Comparison of ENCODE assay signal across 18 cellular contexts in genomic region chr16:88358033-88358481, GRCh38. TPM values are rescaled to one million over a fixed set of nuclear protein-coding genes. Genes with fewer than 3 reads are reported as not detected.
DNase-seq lines count a peak whose midpoint lies in the region; FAIRE-seq and TF ChIP-seq lines count a peak whose summit lies in the region.
"Had no signal": no experiment of that assay in that cellular context is flagged by ENCODE, and none has a peak within 500 bp of the region (broad histone marks: within the 10 kb centered on the region; RNA-seq: fewer than 3 reads in every experiment).

No MANE protein-coding gene starts in this region.

- H4K20me1 ChIP-seq in BLaER1 (no peaks in the 10 kb centered on the region; the same call in 1 of the 2 replicates), PC-9 (ENCODE audit: insufficient read depth) (no peaks in the 10 kb centered on the region)

- FAIRE-seq in kidney (lab: Jason Lieb, UNC): no peak
- FAIRE-seq: A549, H54 had no signal

- no peaks in the 10 kb centered on the region for H3K9me2 ChIP-seq in PC-9 (ENCODE audit: insufficient read depth)

- H3K9me3 Mint-ChIP-seq in endothelial cell (ENCODE audit: unreplicated experiment): no peaks in the 10 kb centered on the region

- CTCF ChIA-PET in HEK293 (lab: Yijun Ruan, JAX): no interaction called here
- CTCF ChIA-PET in PC-9 (lab: Charles Lee): no interaction called here

- no peaks in the 10 kb centered on the region for H3K36me3 Mint-ChIP-seq in endothelial cell (ENCODE audit: low read depth, unreplicated experiment)

- no peak overlapping the region for H2AFZ ChIP-seq in PC-9

- H3K4me3 ChIP-seq in BLaER1 (no peak overlapping the region), HEK293 (ENCODE audit: low read depth, low read length) (no peak overlapping the region), kidney (ENCODE audit: low read length in 2 of 2) (no peak overlapping the region), PC-9 (no peak overlapping the region)
- H3K4me3 ChIP-seq: A549, SK-N-MC had no signal

- no peak overlapping the region for H3K4me3 Mint-ChIP-seq in endothelial cell (ENCODE audit: unreplicated experiment)

- H3K36me3 ChIP-seq in BLaER1: no peaks in the 10 kb centered on the region
- no peaks in the 10 kb centered on the region for H3K36me3 ChIP-seq in HEK293 (ENCODE audit: control insufficient read depth in 2 of 2, insufficient read depth in 1 of 2, low read length in 2 of 2)
- no peaks in the 10 kb centered on the region for H3K36me3 ChIP-seq in kidney (ENCODE audit: control insufficient read depth in 1 of 2, insufficient read depth in 2 of 2, low read length in 2 of 2)
- H3K36me3 ChIP-seq in PC-9 (ENCODE audit: low read depth): no peaks in the 10 kb centered on the region

- BruUV-seq in PC-9 (replicated peaks; lab: Mats Ljungman, UMichigan): no TSS peak

- H3K27ac Mint-ChIP-seq in endothelial cell (ENCODE audit: unreplicated experiment): no peak overlapping the region

- no peaks in the 10 kb centered on the region for H3K27me3 Mint-ChIP-seq in endothelial cell (ENCODE audit: unreplicated experiment)

- no peaks in the 10 kb centered on the region for H3K4me1 Mint-ChIP-seq in endothelial cell (ENCODE audit: unreplicated experiment)

- H3K27ac ChIP-seq in BLaER1: no peak overlapping the region
- H3K27ac ChIP-seq in HEK293 (ENCODE audit: extremely low read depth, low read depth, low read length): no peak overlapping the region
- no peak overlapping the region for H3K27ac ChIP-seq in kidney (ENCODE audit: low read depth in 2 of 2, low read length in 2 of 2)
- H3K27ac ChIP-seq in PC-9: no peak overlapping the region
- H3K27ac ChIP-seq: SK-N-MC had no signal

- H3K4me2 ChIP-seq in BLaER1 (peak overlapping the region; percentile 88), PC-9 (no peak overlapping the region)
- H3K4me2 ChIP-seq: A549 had no signal

- H3K79me2 ChIP-seq in PC-9 (ENCODE audit: low read depth): no peaks in the 10 kb centered on the region

- H3K9ac ChIP-seq in BLaER1: no peak overlapping the region
- no peak overlapping the region for H3K9ac ChIP-seq in kidney (ENCODE audit: low read length in 2 of 2)

- peaks cover 38% of the 10 kb centered on the region for H3K4me1 ChIP-seq in BLaER1
- no peaks in the 10 kb centered on the region for H3K4me1 ChIP-seq in HEK293 (ENCODE audit: control insufficient read depth, insufficient read depth, low read length)
- H3K4me1 ChIP-seq in kidney (ENCODE audit: control insufficient read depth in 1 of 2, insufficient read depth in 1 of 2, low read depth in 1 of 2, low read length in 2 of 2): no peaks in the 10 kb centered on the region
- no peaks in the 10 kb centered on the region for H3K4me1 ChIP-seq in PC-9 (replicated peaks; ENCODE audit: insufficient read depth)
- H3K4me1 ChIP-seq: A549, Caco-2 had no signal

- peak; percentile 64 for DNase-seq in kidney
- peak; percentile 64 for DNase-seq in posterior vena cava (ENCODE audit: low spot score)
- DNase-seq in UCSD-AML1 (lab: John Stamatoyannopoulos, UW; ENCODE audit: unreplicated experiment): no peak
- DNase-seq in endothelial cell (ENCODE audit: low spot score): no peak
- no peak for DNase-seq in PC-9
- no peak for DNase-seq in SIG-M5 (lab: John Stamatoyannopoulos, UW)
- DNase-seq: Caco-2, DMS153, NCI-H146, NCI-H2081, NCI-H510A treated with DMSO at 0.1 percent for 48 hours, NCI-H82, PC-3 had no signal

- peaks cover 17% of the 10 kb centered on the region for H3K9me3 ChIP-seq in BLaER1
- H3K9me3 ChIP-seq in HEK293 (ENCODE audit: control insufficient read depth, insufficient read depth, low read depth, low read length): no peaks in the 10 kb centered on the region
- peaks cover 2 to 5% of the 10 kb centered on the region in 2 donors for H3K9me3 ChIP-seq in kidney (ENCODE audit: control insufficient read depth in 1 of 2, low read length in 2 of 2)
- no peaks in the 10 kb centered on the region for H3K9me3 ChIP-seq in PC-9 (ENCODE audit: insufficient read depth, low read depth)

- POLR2A ChIA-PET in HEK293 (lab: Yijun Ruan, JAX): no interaction called here
- POLR2A ChIA-PET in PC-9 (lab: Charles Lee; ENCODE audit: unreplicated experiment): no interaction called here

- H3F3A ChIP-seq in PC-9 (ENCODE audit: insufficient read depth, low read depth): no peaks in the 10 kb centered on the region

- TF ChIP-seq CTCF in HEK293 (tag by site-specific recombination; IDR thresholded peaks at IDR 0.05) (no peak), kidney (IDR thresholded peaks at IDR 0.05; ENCODE audit: borderline replicate concordance, extremely low read depth, insufficient read depth) (no peak), endothelial cell (IDR thresholded peaks at IDR 0.05; ENCODE audit: unreplicated experiment) (no peak), PC-9 (conservative IDR thresholded peaks at IDR 0.05) (no peak)

- H3K27me3 ChIP-seq in BLaER1 (peaks cover 15% of the 10 kb centered on the region), PC-9 (ENCODE audit: insufficient read depth, low read depth) (peaks cover 4% of the 10 kb centered on the region; the same call in 1 of the 2 replicates)

- intact Hi-C loops in kidney (cut with DNase I) (no loop called here), posterior vena cava (cut with DNase I) (no loop called here), PC-9 (cut with micrococcal nuclease; ENCODE audit: unreplicated experiment) (no loop called here)

TF ChIP-seq in HEK293, 187 proteins besides CTCF, POLR2A, EP300 and RAD21:
- no peak for TF ChIP-seq ZNF174 (tag by site-specific recombination; IDR thresholded peaks at IDR 0.05)
- TF ChIP-seq EGR2 (tag by site-specific recombination; IDR thresholded peaks at IDR 0.05; ENCODE audit: low read depth): peak; percentile 81
- TF ChIP-seq ZFHX2 (tag by site-specific recombination; conservative IDR thresholded peaks at IDR 0.05): peak; percentile 73

RNA-seq across cellular contexts. Expression of gene ZNF469, which starts 24.7 kb away (rescaled TPM):
- total RNA-seq in kidney (1.6 TPM), posterior vena cava (1 to 10 TPM; 2.9 to 6.2 TPM), endothelial cell (ENCODE audit: unreplicated experiment) (14.7 TPM), PC-9 (2021) (9.8 and 16.1 TPM in 2 replicates)
- polyA plus RNA-seq in kidney (ENCODE audit: insufficient read depth, low read depth, low replicate concordance): 0.09 TPM

Comparison
In these comparisons a context has a peak if more than half of its experiments do, and no peak if none do; other contexts are left out.
1. DNase-seq: peak in kidney (single experiment) and posterior vena cava (single experiment); none in UCSD-AML1 (single experiment), endothelial cell (single experiment), PC-9 (0 of 2) and SIG-M5 (single experiment).